ENCODE assay signal across 1 cellular context in the genomic region with DNA sequence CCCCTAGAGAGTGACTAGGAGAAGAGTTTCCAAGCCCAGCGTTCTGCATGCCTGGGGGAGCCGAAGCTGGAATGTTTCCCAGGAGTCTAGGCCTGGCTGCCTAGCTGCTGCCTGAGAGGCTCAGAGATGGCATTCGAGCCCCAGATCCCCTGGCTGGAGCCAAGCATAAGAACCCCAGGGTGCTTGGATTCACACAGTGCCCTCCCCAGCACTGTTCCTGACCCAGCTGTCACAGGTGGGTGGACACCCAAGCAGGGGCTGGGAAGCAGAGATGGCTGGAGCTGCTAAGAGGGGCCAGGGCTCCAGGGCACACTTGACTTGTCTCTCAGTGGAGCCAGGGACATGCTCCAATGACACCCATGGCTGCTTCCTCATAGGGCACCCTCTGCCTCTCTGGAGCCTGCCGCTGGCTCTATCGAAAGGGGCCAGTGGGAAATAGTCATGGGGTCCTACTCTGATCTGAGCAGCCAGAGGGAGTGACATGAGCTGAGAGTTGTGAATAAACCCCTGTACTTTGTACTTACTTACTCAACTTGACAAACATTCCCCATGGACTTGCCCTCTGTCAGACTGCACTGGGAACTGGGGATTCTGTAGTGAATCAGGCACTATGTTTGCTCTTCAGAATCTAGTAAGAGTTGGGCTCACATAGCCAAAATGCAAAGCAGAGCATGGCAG.
TF ChIP-seq lines count a peak whose summit lies in the region.

No MANE protein-coding gene starts in this region.

TF ChIP-seq in HepG2, 621 proteins besides CTCF, POLR2A, EP300 and RAD21 (continued from another document):
- TF ChIP-seq, protein P1, sequence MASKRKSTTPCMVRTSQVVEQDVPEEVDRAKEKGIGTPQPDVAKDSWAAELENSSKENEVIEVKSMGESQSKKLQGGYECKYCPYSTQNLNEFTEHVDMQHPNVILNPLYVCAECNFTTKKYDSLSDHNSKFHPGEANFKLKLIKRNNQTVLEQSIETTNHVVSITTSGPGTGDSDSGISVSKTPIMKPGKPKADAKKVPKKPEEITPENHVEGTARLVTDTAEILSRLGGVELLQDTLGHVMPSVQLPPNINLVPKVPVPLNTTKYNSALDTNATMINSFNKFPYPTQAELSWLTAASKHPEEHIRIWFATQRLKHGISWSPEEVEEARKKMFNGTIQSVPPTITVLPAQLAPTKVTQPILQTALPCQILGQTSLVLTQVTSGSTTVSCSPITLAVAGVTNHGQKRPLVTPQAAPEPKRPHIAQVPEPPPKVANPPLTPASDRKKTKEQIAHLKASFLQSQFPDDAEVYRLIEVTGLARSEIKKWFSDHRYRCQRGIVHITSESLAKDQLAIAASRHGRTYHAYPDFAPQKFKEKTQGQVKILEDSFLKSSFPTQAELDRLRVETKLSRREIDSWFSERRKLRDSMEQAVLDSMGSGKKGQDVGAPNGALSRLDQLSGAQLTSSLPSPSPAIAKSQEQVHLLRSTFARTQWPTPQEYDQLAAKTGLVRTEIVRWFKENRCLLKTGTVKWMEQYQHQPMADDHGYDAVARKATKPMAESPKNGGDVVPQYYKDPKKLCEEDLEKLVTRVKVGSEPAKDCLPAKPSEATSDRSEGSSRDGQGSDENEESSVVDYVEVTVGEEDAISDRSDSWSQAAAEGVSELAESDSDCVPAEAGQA (IDR thresholded peaks at IDR 0.05; ENCODE audit: low read depth), result no peak
- TF ChIP-seq, protein P1 (CRISPR knock-in tag; IDR thresholded peaks at IDR 0.05; ENCODE audit: borderline replicate concordance), result 0 out of 2 replicates have a peak, but pooled peaks have one; percentile 42
- no peak for TF ChIP-seq ZNF441 (CRISPR knock-in tag; IDR thresholded peaks at IDR 0.05; ENCODE audit: borderline replicate concordance)
- TF ChIP-seq SALL1 (CRISPR knock-in tag; IDR thresholded peaks at IDR 0.05), result peak; percentile 78
- TF ChIP-seq, protein P2, sequence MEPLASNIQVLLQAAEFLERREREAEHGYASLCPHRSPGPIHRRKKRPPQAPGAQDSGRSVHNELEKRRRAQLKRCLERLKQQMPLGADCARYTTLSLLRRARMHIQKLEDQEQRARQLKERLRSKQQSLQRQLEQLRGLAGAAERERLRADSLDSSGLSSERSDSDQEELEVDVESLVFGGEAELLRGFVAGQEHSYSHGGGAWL (CRISPR knock-in tag; IDR thresholded peaks at IDR 0.05), result no peak
- TF ChIP-seq, protein P3, sequence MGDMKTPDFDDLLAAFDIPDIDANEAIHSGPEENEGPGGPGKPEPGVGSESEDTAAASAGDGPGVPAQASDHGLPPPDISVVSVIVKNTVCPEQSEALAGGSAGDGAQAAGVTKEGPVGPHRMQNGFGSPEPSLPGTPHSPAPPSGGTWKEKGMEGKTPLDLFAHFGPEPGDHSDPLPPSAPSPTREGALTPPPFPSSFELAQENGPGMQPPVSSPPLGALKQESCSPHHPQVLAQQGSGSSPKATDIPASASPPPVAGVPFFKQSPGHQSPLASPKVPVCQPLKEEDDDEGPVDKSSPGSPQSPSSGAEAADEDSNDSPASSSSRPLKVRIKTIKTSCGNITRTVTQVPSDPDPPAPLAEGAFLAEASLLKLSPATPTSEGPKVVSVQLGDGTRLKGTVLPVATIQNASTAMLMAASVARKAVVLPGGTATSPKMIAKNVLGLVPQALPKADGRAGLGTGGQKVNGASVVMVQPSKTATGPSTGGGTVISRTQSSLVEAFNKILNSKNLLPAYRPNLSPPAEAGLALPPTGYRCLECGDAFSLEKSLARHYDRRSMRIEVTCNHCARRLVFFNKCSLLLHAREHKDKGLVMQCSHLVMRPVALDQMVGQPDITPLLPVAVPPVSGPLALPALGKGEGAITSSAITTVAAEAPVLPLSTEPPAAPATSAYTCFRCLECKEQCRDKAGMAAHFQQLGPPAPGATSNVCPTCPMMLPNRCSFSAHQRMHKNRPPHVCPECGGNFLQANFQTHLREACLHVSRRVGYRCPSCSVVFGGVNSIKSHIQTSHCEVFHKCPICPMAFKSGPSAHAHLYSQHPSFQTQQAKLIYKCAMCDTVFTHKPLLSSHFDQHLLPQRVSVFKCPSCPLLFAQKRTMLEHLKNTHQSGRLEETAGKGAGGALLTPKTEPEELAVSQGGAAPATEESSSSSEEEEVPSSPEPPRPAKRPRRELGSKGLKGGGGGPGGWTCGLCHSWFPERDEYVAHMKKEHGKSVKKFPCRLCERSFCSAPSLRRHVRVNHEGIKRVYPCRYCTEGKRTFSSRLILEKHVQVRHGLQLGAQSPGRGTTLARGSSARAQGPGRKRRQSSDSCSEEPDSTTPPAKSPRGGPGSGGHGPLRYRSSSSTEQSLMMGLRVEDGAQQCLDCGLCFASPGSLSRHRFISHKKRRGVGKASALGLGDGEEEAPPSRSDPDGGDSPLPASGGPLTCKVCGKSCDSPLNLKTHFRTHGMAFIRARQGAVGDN (CRISPR knock-in tag; IDR thresholded peaks at IDR 0.05), result peak; percentile 72
- peak; percentile 76 for TF ChIP-seq CEBPG (CRISPR knock-in tag; IDR thresholded peaks at IDR 0.05)
- TF ChIP-seq, protein P4, sequence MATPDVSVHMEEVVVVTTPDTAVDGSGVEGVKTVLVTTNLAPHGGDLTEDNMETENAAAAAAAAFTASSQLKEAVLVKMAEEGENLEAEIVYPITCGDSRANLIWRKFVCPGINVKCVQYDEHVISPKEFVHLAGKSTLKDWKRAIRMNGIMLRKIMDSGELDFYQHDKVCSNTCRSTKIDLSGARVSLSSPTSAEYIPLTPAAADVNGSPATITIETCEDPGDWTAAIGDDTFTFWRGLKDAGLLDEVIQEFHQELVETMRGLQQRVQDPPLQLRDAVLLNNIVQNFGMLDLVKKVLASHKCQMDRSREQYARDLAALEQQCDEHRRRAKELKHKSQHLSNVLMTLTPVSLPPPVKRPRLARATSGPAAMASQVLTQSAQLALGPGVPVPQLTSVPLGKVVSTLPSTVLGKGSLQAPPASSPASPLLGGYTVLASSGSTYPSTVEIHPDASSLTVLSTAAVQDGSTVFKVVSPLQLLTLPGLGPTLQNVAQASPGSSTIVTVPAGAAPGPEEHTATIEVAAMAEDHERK (CRISPR knock-in tag; IDR thresholded peaks at IDR 0.05; ENCODE audit: low read depth), result no peak
- TF ChIP-seq ZNF614 (CRISPR knock-in tag; IDR thresholded peaks at IDR 0.05; ENCODE audit: borderline replicate concordance), result peak; percentile 76; the same call in 1 of the 2 replicates
- no peak for TF ChIP-seq SOX6 (IDR thresholded peaks at IDR 0.05)
- TF ChIP-seq SOX6 (CRISPR knock-in tag; IDR thresholded peaks at IDR 0.05), result peak; percentile 77
- TF ChIP-seq ZNF180 (CRISPR knock-in tag; IDR thresholded peaks at IDR 0.05; ENCODE audit: borderline replicate concordance, low read depth), result no peak
- no peak for TF ChIP-seq ZNF761 (CRISPR knock-in tag; conservative IDR thresholded peaks at IDR 0.05)
- TF ChIP-seq, protein P5, sequence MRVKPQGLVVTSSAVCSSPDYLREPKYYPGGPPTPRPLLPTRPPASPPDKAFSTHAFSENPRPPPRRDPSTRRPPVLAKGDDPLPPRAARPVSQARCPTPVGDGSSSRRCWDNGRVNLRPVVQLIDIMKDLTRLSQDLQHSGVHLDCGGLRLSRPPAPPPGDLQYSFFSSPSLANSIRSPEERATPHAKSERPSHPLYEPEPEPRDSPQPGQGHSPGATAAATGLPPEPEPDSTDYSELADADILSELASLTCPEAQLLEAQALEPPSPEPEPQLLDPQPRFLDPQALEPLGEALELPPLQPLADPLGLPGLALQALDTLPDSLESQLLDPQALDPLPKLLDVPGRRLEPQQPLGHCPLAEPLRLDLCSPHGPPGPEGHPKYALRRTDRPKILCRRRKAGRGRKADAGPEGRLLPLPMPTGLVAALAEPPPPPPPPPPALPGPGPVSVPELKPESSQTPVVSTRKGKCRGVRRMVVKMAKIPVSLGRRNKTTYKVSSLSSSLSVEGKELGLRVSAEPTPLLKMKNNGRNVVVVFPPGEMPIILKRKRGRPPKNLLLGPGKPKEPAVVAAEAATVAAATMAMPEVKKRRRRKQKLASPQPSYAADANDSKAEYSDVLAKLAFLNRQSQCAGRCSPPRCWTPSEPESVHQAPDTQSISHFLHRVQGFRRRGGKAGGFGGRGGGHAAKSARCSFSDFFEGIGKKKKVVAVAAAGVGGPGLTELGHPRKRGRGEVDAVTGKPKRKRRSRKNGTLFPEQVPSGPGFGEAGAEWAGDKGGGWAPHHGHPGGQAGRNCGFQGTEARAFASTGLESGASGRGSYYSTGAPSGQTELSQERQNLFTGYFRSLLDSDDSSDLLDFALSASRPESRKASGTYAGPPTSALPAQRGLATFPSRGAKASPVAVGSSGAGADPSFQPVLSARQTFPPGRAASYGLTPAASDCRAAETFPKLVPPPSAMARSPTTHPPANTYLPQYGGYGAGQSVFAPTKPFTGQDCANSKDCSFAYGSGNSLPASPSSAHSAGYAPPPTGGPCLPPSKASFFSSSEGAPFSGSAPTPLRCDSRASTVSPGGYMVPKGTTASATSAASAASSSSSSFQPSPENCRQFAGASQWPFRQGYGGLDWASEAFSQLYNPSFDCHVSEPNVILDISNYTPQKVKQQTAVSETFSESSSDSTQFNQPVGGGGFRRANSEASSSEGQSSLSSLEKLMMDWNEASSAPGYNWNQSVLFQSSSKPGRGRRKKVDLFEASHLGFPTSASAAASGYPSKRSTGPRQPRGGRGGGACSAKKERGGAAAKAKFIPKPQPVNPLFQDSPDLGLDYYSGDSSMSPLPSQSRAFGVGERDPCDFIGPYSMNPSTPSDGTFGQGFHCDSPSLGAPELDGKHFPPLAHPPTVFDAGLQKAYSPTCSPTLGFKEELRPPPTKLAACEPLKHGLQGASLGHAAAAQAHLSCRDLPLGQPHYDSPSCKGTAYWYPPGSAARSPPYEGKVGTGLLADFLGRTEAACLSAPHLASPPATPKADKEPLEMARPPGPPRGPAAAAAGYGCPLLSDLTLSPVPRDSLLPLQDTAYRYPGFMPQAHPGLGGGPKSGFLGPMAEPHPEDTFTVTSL (CRISPR knock-in tag; IDR thresholded peaks at IDR 0.05; ENCODE audit: borderline replicate concordance), result peak; percentile 80
- TF ChIP-seq, protein P6, sequence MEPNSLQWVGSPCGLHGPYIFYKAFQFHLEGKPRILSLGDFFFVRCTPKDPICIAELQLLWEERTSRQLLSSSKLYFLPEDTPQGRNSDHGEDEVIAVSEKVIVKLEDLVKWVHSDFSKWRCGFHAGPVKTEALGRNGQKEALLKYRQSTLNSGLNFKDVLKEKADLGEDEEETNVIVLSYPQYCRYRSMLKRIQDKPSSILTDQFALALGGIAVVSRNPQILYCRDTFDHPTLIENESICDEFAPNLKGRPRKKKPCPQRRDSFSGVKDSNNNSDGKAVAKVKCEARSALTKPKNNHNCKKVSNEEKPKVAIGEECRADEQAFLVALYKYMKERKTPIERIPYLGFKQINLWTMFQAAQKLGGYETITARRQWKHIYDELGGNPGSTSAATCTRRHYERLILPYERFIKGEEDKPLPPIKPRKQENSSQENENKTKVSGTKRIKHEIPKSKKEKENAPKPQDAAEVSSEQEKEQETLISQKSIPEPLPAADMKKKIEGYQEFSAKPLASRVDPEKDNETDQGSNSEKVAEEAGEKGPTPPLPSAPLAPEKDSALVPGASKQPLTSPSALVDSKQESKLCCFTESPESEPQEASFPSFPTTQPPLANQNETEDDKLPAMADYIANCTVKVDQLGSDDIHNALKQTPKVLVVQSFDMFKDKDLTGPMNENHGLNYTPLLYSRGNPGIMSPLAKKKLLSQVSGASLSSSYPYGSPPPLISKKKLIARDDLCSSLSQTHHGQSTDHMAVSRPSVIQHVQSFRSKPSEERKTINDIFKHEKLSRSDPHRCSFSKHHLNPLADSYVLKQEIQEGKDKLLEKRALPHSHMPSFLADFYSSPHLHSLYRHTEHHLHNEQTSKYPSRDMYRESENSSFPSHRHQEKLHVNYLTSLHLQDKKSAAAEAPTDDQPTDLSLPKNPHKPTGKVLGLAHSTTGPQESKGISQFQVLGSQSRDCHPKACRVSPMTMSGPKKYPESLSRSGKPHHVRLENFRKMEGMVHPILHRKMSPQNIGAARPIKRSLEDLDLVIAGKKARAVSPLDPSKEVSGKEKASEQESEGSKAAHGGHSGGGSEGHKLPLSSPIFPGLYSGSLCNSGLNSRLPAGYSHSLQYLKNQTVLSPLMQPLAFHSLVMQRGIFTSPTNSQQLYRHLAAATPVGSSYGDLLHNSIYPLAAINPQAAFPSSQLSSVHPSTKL (CRISPR knock-in tag; IDR thresholded peaks at IDR 0.05), result peak; percentile 89
- 0 out of 2 replicates have a peak, but pooled peaks have one; percentile 34 for TF ChIP-seq POLR2AphosphoS5 (IDR thresholded peaks at IDR 0.05; ENCODE audit: low read depth, low read length)
- peak; percentile 67; the same call in 1 of the 2 replicates for TF ChIP-seq ZNF432 (CRISPR knock-in tag; IDR thresholded peaks at IDR 0.05; ENCODE audit: borderline replicate concordance)
- no peak for TF ChIP-seq NCOA5 (CRISPR knock-in tag; IDR thresholded peaks at IDR 0.05)
- TF ChIP-seq GATAD2A (CRISPR knock-in tag; IDR thresholded peaks at IDR 0.05), result peak; percentile 93
- no peak for TF ChIP-seq RFXAP (CRISPR knock-in tag; IDR thresholded peaks at IDR 0.05; ENCODE audit: borderline replicate concordance)
- TF ChIP-seq, protein P7, sequence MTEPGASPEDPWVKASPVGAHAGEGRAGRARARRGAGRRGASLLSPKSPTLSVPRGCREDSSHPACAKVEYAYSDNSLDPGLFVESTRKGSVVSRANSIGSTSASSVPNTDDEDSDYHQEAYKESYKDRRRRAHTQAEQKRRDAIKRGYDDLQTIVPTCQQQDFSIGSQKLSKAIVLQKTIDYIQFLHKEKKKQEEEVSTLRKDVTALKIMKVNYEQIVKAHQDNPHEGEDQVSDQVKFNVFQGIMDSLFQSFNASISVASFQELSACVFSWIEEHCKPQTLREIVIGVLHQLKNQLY (CRISPR knock-in tag; IDR thresholded peaks at IDR 0.05), result peak; percentile 65; the same call in 1 of the 2 replicates
- TF ChIP-seq ZBTB7A (CRISPR knock-in tag; IDR thresholded peaks at IDR 0.05), result peak; percentile 65; the same call in 1 of the 2 replicates
- peak; percentile 60 for TF ChIP-seq MTA1 (CRISPR knock-in tag; IDR thresholded peaks at IDR 0.05; ENCODE audit: borderline replicate concordance)
